Comparison of ENCODE assay signal across 8 cellular contexts in the genomic region with DNA sequence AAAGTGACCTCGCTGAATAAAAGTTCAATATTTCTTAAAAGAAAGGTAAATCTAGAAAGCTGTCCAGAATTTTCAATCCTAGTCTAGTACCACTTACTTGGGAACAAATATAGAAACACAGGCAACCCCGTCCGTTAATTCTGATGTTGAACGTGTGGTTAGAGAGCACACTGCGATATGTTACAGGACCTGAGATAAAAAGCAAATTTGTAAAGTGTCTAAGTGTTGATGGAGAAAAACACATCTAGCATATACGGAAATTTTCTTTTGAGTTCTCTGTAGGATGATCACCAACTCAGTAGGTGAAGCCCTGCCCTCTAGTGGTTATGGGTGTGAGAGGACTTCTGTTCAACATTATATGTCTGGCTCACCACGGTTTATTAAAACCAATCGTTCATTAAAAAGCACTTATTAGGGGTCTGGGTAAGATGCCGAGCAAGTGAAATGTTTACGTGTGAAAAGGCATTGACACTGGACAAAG. TPM values are rescaled to one million over a fixed set of nuclear protein-coding genes. Genes with fewer than 3 reads are reported as not detected.
A peak's percentile ranks its signal among the peaks of the same experiment; 100 is the strongest.
DNase-seq lines count a peak whose midpoint lies in the region; ATAC-seq and TF ChIP-seq lines count a peak whose summit lies in the region.

No MANE protein-coding gene starts in this region.

- H3K36me3 ChIP-seq in HEK293 (ENCODE audit: control insufficient read depth in 2 of 2, insufficient read depth in 1 of 2, low read length in 2 of 2) (no peaks in the 10 kb centered on the region), MM.1S (replicated peaks; ENCODE audit: insufficient read depth, low read length) (no peaks in the 10 kb centered on the region), cardiac muscle cell (no peaks in the 10 kb centered on the region), parathyroid adenoma (ENCODE audit: control insufficient read depth, insufficient read depth, low read length) (no peaks in the 10 kb centered on the region)

- no peaks in the 10 kb centered on the region for H3K9me2 ChIP-seq in MM.1S (replicated peaks; ENCODE audit: insufficient read depth, low read length)

- H3F3A ChIP-seq in MM.1S (ENCODE audit: insufficient read depth, low read length) = no peaks in the 10 kb centered on the region

- H3K4me3 Mint-ChIP-seq in activated naive CD8-positive, alpha-beta T cell treated with anti-CD3 and anti-CD28 coated beads, Interleukin-2, amount 50 U/mL, for 24 hours = peak overlapping the region; percentile 94

- no peaks in the 10 kb centered on the region for H3K27me3 Mint-ChIP-seq in activated naive CD8-positive, alpha-beta T cell treated with anti-CD3 and anti-CD28 coated beads, Interleukin-2, amount 50 U/mL, for 24 hours

- H3K9ac ChIP-seq in MM.1S (ENCODE audit: low read length) = peak overlapping the region; percentile 96
- H3K9ac ChIP-seq in parathyroid adenoma = peak overlapping the region; percentile 95

- H2AFZ ChIP-seq in MM.1S (ENCODE audit: low read length) = peak overlapping the region; percentile 91
- H2AFZ ChIP-seq in parathyroid adenoma = peak overlapping the region; percentile 99

- no peaks in the 10 kb centered on the region for H3K9me3 Mint-ChIP-seq in activated naive CD8-positive, alpha-beta T cell treated with anti-CD3 and anti-CD28 coated beads, Interleukin-2, amount 50 U/mL, for 24 hours

- H3K27ac ChIP-seq in HEK293 (ENCODE audit: extremely low read depth, low read depth, low read length) (peak overlapping the region; percentile 83; the same call in 1 of the 2 replicates), MM.1S (ENCODE audit: low read length) (peak overlapping the region; percentile 73), cardiac muscle cell (peak overlapping the region; percentile 94), parathyroid adenoma (peak overlapping the region; percentile 97)

- peak overlapping the region; percentile 72 for H3K4me2 ChIP-seq in MM.1S (ENCODE audit: low read depth, low read length)
- H3K4me2 ChIP-seq in parathyroid adenoma (ENCODE audit: low read length) = peak overlapping the region; percentile 94

- ATAC-seq in activated naive CD8-positive, alpha-beta T cell treated with anti-CD3 and anti-CD28 coated beads, Interleukin-2, amount 50 U/mL, for 24 hours = peak; percentile 53

- H3K4me1 ChIP-seq in HEK293 (ENCODE audit: control insufficient read depth, insufficient read depth, low read length) = peaks cover 2% of the 10 kb centered on the region; the same call in 1 of the 2 replicates
- peaks cover 8% of the 10 kb centered on the region; the same call in 1 of the 2 replicates for H3K4me1 ChIP-seq in MM.1S (ENCODE audit: low read length)
- H3K4me1 ChIP-seq in cardiac muscle cell (ENCODE audit: low read depth) = peaks cover 8% of the 10 kb centered on the region
- H3K4me1 ChIP-seq in parathyroid adenoma = no peaks in the 10 kb centered on the region

- H3K4me3 ChIP-seq in HEK293 (ENCODE audit: low read depth, low read length) = peak overlapping the region; percentile 95
- peak overlapping the region; percentile 98 for H3K4me3 ChIP-seq in MM.1S (ENCODE audit: low read length)
- peak overlapping the region; percentile 98 for H3K4me3 ChIP-seq in cardiac muscle cell
- peak overlapping the region; percentile 82 for H3K4me3 ChIP-seq in parathyroid adenoma (ENCODE audit: low read depth, low read length)

- no peaks in the 10 kb centered on the region for H3K27me3 ChIP-seq in MM.1S (replicated peaks; ENCODE audit: insufficient read depth, low read length)
- no peaks in the 10 kb centered on the region for H3K27me3 ChIP-seq in cardiac muscle cell
- no peaks in the 10 kb centered on the region for H3K27me3 ChIP-seq in parathyroid adenoma (ENCODE audit: control insufficient read depth, insufficient read depth, low read length)

- POLR2A ChIA-PET in HEK293 (lab: Yijun Ruan, JAX) = interaction anchor here (1.9 kb wide), 1 partner anchor 133 kb away, joined by 10 read pairs; no protein-coding TSS in a partner anchor

- H3K79me2 ChIP-seq in MM.1S (ENCODE audit: low read length) = peaks cover 70% of the 10 kb centered on the region
- H3K79me2 ChIP-seq in parathyroid adenoma = peaks cover 2% of the 10 kb centered on the region

- CTCF ChIA-PET in HEK293 (lab: Yijun Ruan, JAX) = interaction anchor here (0.6 to 5.2 kb wide), 17 partner anchors 12 to 1280 kb away, joined by 3 to 61 read pairs (median 3); no protein-coding TSS in a partner anchor

- DNase-seq in GM03348 (ENCODE audit: low spot score) (peak; percentile 78), MM.1S (peak; percentile 89), SHP77 treated with DMSO at 0.1 percent for 48 hours (lab: John Stamatoyannopoulos, UW) (peak; percentile 61), cardiac muscle cell (ENCODE audit: low read depth in 1 of 2, low spot score in 1 of 2) (peak; percentile 87), ureter (ENCODE audit: low spot score) (peak; percentile 74)
- DNase-seq in activated naive CD8-positive, alpha-beta T cell treated with anti-CD3 and anti-CD28 coated beads, Interleukin-2, amount 50 U/mL, for 24 hours = peak; percentile 58

- peaks cover 4% of the 10 kb centered on the region for H3K36me3 Mint-ChIP-seq in activated naive CD8-positive, alpha-beta T cell treated with anti-CD3 and anti-CD28 coated beads, Interleukin-2, amount 50 U/mL, for 24 hours (ENCODE audit: low read depth)

- H4K20me1 ChIP-seq in MM.1S (ENCODE audit: insufficient read depth, low read length) = 0 out of 2 replicates have a peak, but pooled peaks cover 4% of the 10 kb centered on the region

- H3K27ac Mint-ChIP-seq in activated naive CD8-positive, alpha-beta T cell treated with anti-CD3 and anti-CD28 coated beads, Interleukin-2, amount 50 U/mL, for 24 hours = peak overlapping the region; percentile 98

- peaks cover 37% of the 10 kb centered on the region for H3K4me1 Mint-ChIP-seq in activated naive CD8-positive, alpha-beta T cell treated with anti-CD3 and anti-CD28 coated beads, Interleukin-2, amount 50 U/mL, for 24 hours

- TF ChIP-seq CTCF in HEK293 (tag by site-specific recombination; IDR thresholded peaks at IDR 0.05) (peak; percentile 48), MM.1S (IDR thresholded peaks at IDR 0.05; ENCODE audit: low read length) (peak; percentile 84), cardiac muscle cell (IDR thresholded peaks at IDR 0.05; ENCODE audit: low read depth, low read length) (peak; percentile 84), parathyroid adenoma (IDR thresholded peaks at IDR 0.05) (peak; percentile 92)

- H3K9me3 ChIP-seq in HEK293 (ENCODE audit: control insufficient read depth, insufficient read depth, low read depth, low read length) = no peaks in the 10 kb centered on the region
- H3K9me3 ChIP-seq in MM.1S (replicated peaks; ENCODE audit: insufficient read depth, low read length) = no peaks in the 10 kb centered on the region
- no peaks in the 10 kb centered on the region for H3K9me3 ChIP-seq in cardiac muscle cell (ENCODE audit: low read depth)
- no peaks in the 10 kb centered on the region for H3K9me3 ChIP-seq in parathyroid adenoma (ENCODE audit: control insufficient read depth, low read length)

TF ChIP-seq in HEK293, 187 proteins besides CTCF, POLR2A, EP300 and RAD21:
- TF ChIP-seq MZF1 (tag by site-specific recombination; IDR thresholded peaks at IDR 0.05; ENCODE audit: borderline replicate concordance) = 0 out of 2 replicates have a peak, but pooled peaks have one; percentile 23
- TF ChIP-seq, protein P1, sequence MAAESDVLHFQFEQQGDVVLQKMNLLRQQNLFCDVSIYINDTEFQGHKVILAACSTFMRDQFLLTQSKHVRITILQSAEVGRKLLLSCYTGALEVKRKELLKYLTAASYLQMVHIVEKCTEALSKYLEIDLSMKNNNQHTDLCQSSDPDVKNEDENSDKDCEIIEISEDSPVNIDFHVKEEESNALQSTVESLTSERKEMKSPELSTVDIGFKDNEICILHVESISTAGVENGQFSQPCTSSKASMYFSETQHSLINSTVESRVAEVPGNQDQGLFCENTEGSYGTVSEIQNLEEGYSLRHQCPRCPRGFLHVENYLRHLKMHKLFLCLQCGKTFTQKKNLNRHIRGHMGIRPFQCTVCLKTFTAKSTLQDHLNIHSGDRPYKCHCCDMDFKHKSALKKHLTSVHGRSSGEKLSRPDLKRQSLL (tag by site-specific recombination; IDR thresholded peaks at IDR 0.05) = no peak
- TF ChIP-seq ZNF654 (tag by site-specific recombination; IDR thresholded peaks at IDR 0.05; ENCODE audit: low read depth) = peak; percentile 78
- peak; percentile 47; the same call in 1 of the 2 replicates for TF ChIP-seq ZNF10 (tag by site-specific recombination; IDR thresholded peaks at IDR 0.05)

RNA-seq across cellular contexts. Expression of gene ATP2C1, which starts 1.1 kb away (rescaled TPM):
- 31.5 and 32.9 TPM in 2 replicates for total RNA-seq in cardiac muscle cell
- 31.4 and 35.1 TPM in 2 replicates for polyA plus RNA-seq in cardiac muscle cell
- 86.9 TPM for total RNA-seq in ureter

Comparison
In these comparisons a context has a peak if more than half of its experiments do, and no peak if none do; other contexts are left out.
1. Peak in every context shown above with its lines: DNase-seq, ATAC-seq, H3K4me3 ChIP-seq and H3K27ac ChIP-seq.